Comparison of ENCODE assay signal across 1 cellular context in the genomic region with DNA sequence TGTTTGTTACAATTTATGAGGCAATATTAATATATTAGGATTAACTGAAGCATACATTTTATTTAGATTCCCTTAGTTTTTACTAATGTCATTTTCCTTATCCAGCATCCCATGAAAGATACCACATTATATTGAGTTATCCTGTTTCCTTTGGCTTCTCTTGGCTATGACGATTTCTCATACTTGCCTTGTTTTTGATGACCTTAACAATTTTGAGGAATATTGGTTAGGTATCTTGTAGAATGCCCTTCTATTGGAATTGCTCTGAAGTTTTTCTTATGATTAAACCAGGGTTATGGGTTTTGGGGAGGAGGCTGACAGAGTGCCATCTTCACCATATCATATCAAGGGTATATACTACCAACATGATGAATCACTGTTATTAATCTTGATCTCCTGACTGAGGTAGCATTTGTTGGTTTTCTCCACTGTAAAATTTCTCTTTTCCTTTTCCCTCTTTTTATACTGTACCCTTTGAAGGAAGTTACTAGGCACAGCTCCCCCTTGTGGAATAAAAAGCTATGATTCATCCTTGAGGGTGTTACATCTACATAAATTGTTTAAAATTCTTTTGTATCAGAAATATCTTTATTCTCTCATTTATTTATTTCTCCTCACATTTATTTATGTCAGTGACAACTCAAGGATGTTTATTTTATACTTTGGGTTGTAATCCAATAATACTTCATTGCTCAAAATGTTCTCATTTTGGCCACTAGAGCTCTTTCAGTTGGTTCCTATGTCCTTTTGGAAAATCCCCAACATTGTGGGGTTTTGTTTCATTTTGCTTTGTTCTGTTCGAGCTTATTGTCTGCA.
TF ChIP-seq lines count a peak whose summit lies in the region.

No MANE protein-coding gene starts in this region.

TF ChIP-seq in GM12878, 131 proteins besides CTCF, POLR2A, EP300 and RAD21 (continued from another document):
- TF ChIP-seq, protein P1, sequence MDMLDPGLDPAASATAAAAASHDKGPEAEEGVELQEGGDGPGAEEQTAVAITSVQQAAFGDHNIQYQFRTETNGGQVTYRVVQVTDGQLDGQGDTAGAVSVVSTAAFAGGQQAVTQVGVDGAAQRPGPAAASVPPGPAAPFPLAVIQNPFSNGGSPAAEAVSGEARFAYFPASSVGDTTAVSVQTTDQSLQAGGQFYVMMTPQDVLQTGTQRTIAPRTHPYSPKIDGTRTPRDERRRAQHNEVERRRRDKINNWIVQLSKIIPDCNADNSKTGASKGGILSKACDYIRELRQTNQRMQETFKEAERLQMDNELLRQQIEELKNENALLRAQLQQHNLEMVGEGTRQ (IDR thresholded peaks at IDR 0.05; ENCODE audit: borderline replicate concordance, low read depth, low read length) = no peak
